Comparison of ENCODE assay signal across 1 cellular context in genomic region chr19:48470281-48470680, GRCh38.
TF ChIP-seq lines count a peak whose summit lies in the region.

No MANE protein-coding gene starts in this region.

TF ChIP-seq in H1, 55 proteins besides CTCF, POLR2A, EP300 and RAD21 (continued from another document):
- no peak for TF ChIP-seq BRCA1 (IDR thresholded peaks at IDR 0.05; ENCODE audit: low read depth, low read length)
